In genomic region chr11:64361659-64362058, GRCh38 we compare ENCODE assay signal across 26 cellular contexts.
"Had no signal": no experiment of that assay in that cellular context is flagged by ENCODE, and none has a peak within 500 bp of the region (broad histone marks: within the 10 kb centered on the region; RNA-seq: fewer than 3 reads in every experiment).

No MANE protein-coding gene starts in this region.

- H3K27ac ChIP-seq: brain microvascular endothelial cell, gastrocnemius medialis, sigmoid colon, transverse colon, uterus had no signal

- H3K9me3 ChIP-seq: gastrocnemius medialis, sigmoid colon, transverse colon, uterus had no signal

- H3K36me3 ChIP-seq: uterus had no signal

- H3K27ac Mint-ChIP-seq: activated CD8-positive, alpha-beta memory T cell treated with anti-CD3 and anti-CD28 coated beads, Interleukin-2, amount 10 ng/mL, durations not matched to agents 7 days and 5 days; activated naive CD4-positive, alpha-beta T cell treated with anti-CD3 and anti-CD28 coated beads, Interleukin-2, amount 50 U/mL, for 72 hours had no signal

- H3K27me3 Mint-ChIP-seq: activated CD8-positive, alpha-beta memory T cell treated with anti-CD3 and anti-CD28 coated beads, Interleukin-2, amount 10 ng/mL, durations not matched to agents 7 days and 5 days; effector memory CD8-positive, alpha-beta T cell; stimulated activated naive B cell treated with anti-CD40 and anti-IgM and Interleukin-4, amounts not matched to agents 10 μg/mL and 1 μg/mL and 100 μg/mL, for 72 hours had no signal

- ATAC-seq: activated CD8-positive, alpha-beta memory T cell treated with anti-CD3 and anti-CD28 coated beads, Interleukin-2, amount 10 ng/mL, durations not matched to agents 7 days and 5 days; activated naive CD4-positive, alpha-beta T cell treated with anti-CD3 and anti-CD28 coated beads, Interleukin-2, amount 50 U/mL, for 72 hours; effector memory CD8-positive, alpha-beta T cell; esophagus mucosa; gastrocnemius medialis; left cardiac atrium; natural killer cell; stimulated activated naive B cell treated with anti-CD40 and anti-IgM and Interleukin-4, amounts not matched to agents 10 μg/mL and 1 μg/mL and 100 μg/mL, for 72 hours had no signal

- H3K4me3 Mint-ChIP-seq: activated CD8-positive, alpha-beta memory T cell treated with anti-CD3 and anti-CD28 coated beads, Interleukin-2, amount 10 ng/mL, durations not matched to agents 7 days and 5 days; natural killer cell had no signal

- H3K4me3 ChIP-seq: gastrocnemius medialis, sigmoid colon, smooth muscle cell, transverse colon, uterus had no signal

- DNase-seq: activated CD4-positive, alpha-beta T cell treated with anti-CD3 and anti-CD28 coated beads for 4 hours; activated CD4-positive, alpha-beta T cell treated with anti-CD3 and anti-CD28 coated beads, Interleukin-2, amount 50 U/mL, for 48 hours; activated CD4-positive, CD25-positive, alpha-beta regulatory T cell; activated CD8-positive, alpha-beta memory T cell treated with anti-CD3 and anti-CD28 coated beads, Interleukin-2, amount 10 ng/mL, durations not matched to agents 7 days and 5 days; activated T-cell treated with anti-CD3 and anti-CD28 coated beads for 4 hours; aorta; brain microvascular endothelial cell; caudate nucleus; dorsolateral prefrontal cortex; effector memory CD8-positive, alpha-beta T cell; gastrocnemius medialis; hypothalamus; left cardiac atrium; midbrain; natural killer cell; sigmoid colon; stimulated activated CD4-positive, alpha-beta T cell treated with anti-CD3 and anti-CD28 coated beads, Interleukin-15, amount 100 ng/mL, for 24 hours; stimulated activated naive B cell treated with anti-CD40 and anti-IgM and Interleukin-4, amounts not matched to agents 10 μg/mL and 1 μg/mL and 100 μg/mL, for 72 hours; transverse colon; uterus had no signal

- FAIRE-seq: endothelial cell of umbilical vein, islet of Langerhans, TTC549 had no signal

- H3K27me3 ChIP-seq: brain microvascular endothelial cell, dorsolateral prefrontal cortex, gastrocnemius medialis, sigmoid colon, transverse colon, uterus had no signal

- H3K4me2 ChIP-seq: smooth muscle cell had no signal

- H3K9me3 Mint-ChIP-seq: activated naive CD4-positive, alpha-beta T cell treated with anti-CD3 and anti-CD28 coated beads, Interleukin-2, amount 50 U/mL, for 72 hours; effector memory CD8-positive, alpha-beta T cell; natural killer cell; stimulated activated naive B cell treated with anti-CD40 and anti-IgM and Interleukin-4, amounts not matched to agents 10 μg/mL and 1 μg/mL and 100 μg/mL, for 72 hours had no signal
